1 cellular context compared by ENCODE assay signal in genomic region chr10:69042417-69042816, GRCh38.
TF ChIP-seq lines count a peak whose summit lies in the region.

No MANE protein-coding gene starts in this region.

TF ChIP-seq in HEK293, 187 proteins besides CTCF, POLR2A, EP300 and RAD21 (continued from another document):
- TF ChIP-seq ZNF518A (tag by site-specific recombination; conservative IDR thresholded peaks at IDR 0.05; ENCODE audit: low read depth) (no peak), ZNF521 (tag by site-specific recombination; IDR thresholded peaks at IDR 0.05) (no peak), SCRT2 (tag by site-specific recombination; IDR thresholded peaks at IDR 0.05) (peak; percentile 85)
